Comparison of ENCODE assay signal across 19 cellular contexts in genomic region chr1:8925960-8926359, GRCh38. TPM values are rescaled to one million over a fixed set of nuclear protein-coding genes. Genes with fewer than 3 reads are reported as not detected.
DNase-seq lines count a peak whose midpoint lies in the region; ATAC-seq, FAIRE-seq and TF ChIP-seq lines count a peak whose summit lies in the region.
"Had no signal": no experiment of that assay in that cellular context is flagged by ENCODE, and none has a peak within 500 bp of the region (broad histone marks: within the 10 kb centered on the region; RNA-seq: fewer than 3 reads in every experiment).

No MANE protein-coding gene starts in this region.

- TF ChIP-seq EP300 in stomach (IDR thresholded peaks at IDR 0.05), result no peak

- no peak overlapping the region for H3K4me3 ChIP-seq in bronchial epithelial cell (ENCODE audit: low read depth, low read length)
- H3K4me3 ChIP-seq in stomach, result no peak overlapping the region
- H3K4me3 ChIP-seq: BLaER1 treated with 17β-estradiol and CSF1 and Interleukin-3, amounts not matched to agents 10 nM and 100 nM; GM12878; GM23248 had no signal

- peaks cover 20% of the 10 kb centered on the region for H3K4me1 Mint-ChIP-seq in activated T-cell treated with anti-CD3 and anti-CD28 coated beads, Interleukin-2, amount 50 U/mL, for 4 hours (ENCODE audit: low read depth)
- peaks cover 12% of the 10 kb centered on the region for H3K4me1 Mint-ChIP-seq in activated T-helper 17 cell treated with anti-CD3 and anti-CD28 coated beads, Interleukin-2, amount 50 U/mL, for 72 hours

- DNase-seq in activated T-cell treated with anti-CD3 and anti-CD28 coated beads, Interleukin-2, amount 50 U/mL, for 4 hours, result no peak
- DNase-seq in activated T-cell treated with anti-CD3 and anti-CD28 coated beads, Interleukin-2, amount 50 U/mL, for 48 hours, result no peak
- no peak for DNase-seq in bronchial epithelial cell (ENCODE audit: low read depth)
- no peak for DNase-seq in stimulated activated naive CD8-positive, alpha-beta T cell treated with anti-CD3 and anti-CD28 coated beads, Interleukin-15, Interleukin-2, amounts not matched to agents 100 U/mL and 50 U/mL, for 24 hours
- DNase-seq in stomach, result no peak
- no peak for DNase-seq in NCI-H2171 (lab: John Stamatoyannopoulos, UW)
- DNase-seq: ACHN, GM23248 had no signal

- H3K9me3 ChIP-seq in KOPT-K1 (ENCODE audit: insufficient read depth, low read length, poor library complexity, severe bottlenecking) (no peaks in the 10 kb centered on the region), stomach (no peaks in the 10 kb centered on the region)

- H3K36me3 ChIP-seq in KOPT-K1 (ENCODE audit: insufficient read depth, low read length) (no peaks in the 10 kb centered on the region), bronchial epithelial cell (ENCODE audit: control insufficient read depth, insufficient read depth, low read length) (no peaks in the 10 kb centered on the region), stomach (no peaks in the 10 kb centered on the region)
- H3K36me3 ChIP-seq: BLaER1 treated with 17β-estradiol and CSF1 and Interleukin-3, amounts not matched to agents 10 nM and 100 nM had no signal

- H3K27me3 ChIP-seq in bronchial epithelial cell (ENCODE audit: control insufficient read depth, insufficient read depth, low read length) (peaks cover 3% of the 10 kb centered on the region), stomach (no peaks in the 10 kb centered on the region)
- H3K27me3 ChIP-seq: BLaER1 treated with 17β-estradiol and CSF1 and Interleukin-3, amounts not matched to agents 10 nM and 100 nM had no signal

- H3K4me3 Mint-ChIP-seq in activated T-cell treated with anti-CD3 and anti-CD28 coated beads, Interleukin-2, amount 50 U/mL, for 4 hours, result no peak overlapping the region
- no peak overlapping the region for H3K4me3 Mint-ChIP-seq in activated T-helper 17 cell treated with anti-CD3 and anti-CD28 coated beads, Interleukin-2, amount 50 U/mL, for 72 hours
- H3K4me3 Mint-ChIP-seq: CD4-positive, CD25-positive, alpha-beta regulatory T cell had no signal

- FAIRE-seq in bronchial epithelial cell (lab: Jason Lieb, UNC), result peak; percentile 79
- FAIRE-seq: GM12878, GM18507, H54 had no signal

- no peaks in the 10 kb centered on the region for H3K4me1 ChIP-seq in stomach

- intact Hi-C loops in stomach (cut with DNase I; ENCODE audit: low total_unique reads), result no loop called here

- TF ChIP-seq CTCF in bronchial epithelial cell (IDR thresholded peaks at IDR 0.05; ENCODE audit: insufficient read depth, low read length, severe bottlenecking) (no peak), stomach (IDR thresholded peaks at IDR 0.05) (no peak)

- 84 to 93% (median 87%) methylated on average over 9 of the region's 9 CpGs for WGBS in stomach, 5 donors

- no peaks in the 10 kb centered on the region for H3K27me3 Mint-ChIP-seq in activated T-cell treated with anti-CD3 and anti-CD28 coated beads, Interleukin-2, amount 50 U/mL, for 4 hours (ENCODE audit: low read depth)
- no peaks in the 10 kb centered on the region for H3K27me3 Mint-ChIP-seq in activated T-helper 17 cell treated with anti-CD3 and anti-CD28 coated beads, Interleukin-2, amount 50 U/mL, for 72 hours

- H3K27ac ChIP-seq in KOPT-K1 (ENCODE audit: low read depth, low read length, poor library complexity, severe bottlenecking), result peak overlapping the region; percentile 77
- no peak overlapping the region for H3K27ac ChIP-seq in stomach
- H3K27ac ChIP-seq: GM23248, HL-60 had no signal

- no peaks in the 10 kb centered on the region for H3K36me3 Mint-ChIP-seq in activated T-cell treated with anti-CD3 and anti-CD28 coated beads, Interleukin-2, amount 50 U/mL, for 4 hours (ENCODE audit: insufficient read depth)
- H3K36me3 Mint-ChIP-seq in activated T-helper 17 cell treated with anti-CD3 and anti-CD28 coated beads, Interleukin-2, amount 50 U/mL, for 72 hours (ENCODE audit: low read depth), result no peaks in the 10 kb centered on the region
- H3K36me3 Mint-ChIP-seq: CD4-positive, CD25-positive, alpha-beta regulatory T cell had no signal

- no peak overlapping the region for H3K27ac Mint-ChIP-seq in activated T-helper 17 cell treated with anti-CD3 and anti-CD28 coated beads, Interleukin-2, amount 50 U/mL, for 72 hours
- H3K27ac Mint-ChIP-seq: CD4-positive, CD25-positive, alpha-beta regulatory T cell had no signal

- H3K9me3 Mint-ChIP-seq in activated T-cell treated with anti-CD3 and anti-CD28 coated beads, Interleukin-2, amount 50 U/mL, for 4 hours, result no peaks in the 10 kb centered on the region
- H3K9me3 Mint-ChIP-seq in activated T-helper 17 cell treated with anti-CD3 and anti-CD28 coated beads, Interleukin-2, amount 50 U/mL, for 72 hours, result peaks cover 4% of the 10 kb centered on the region

- TF ChIP-seq POLR2A in stomach (IDR thresholded peaks at IDR 0.05), result no peak

- peak; percentile 27 to 38 for ATAC-seq in activated T-cell treated with anti-CD3 and anti-CD28 coated beads, Interleukin-2, amount 50 U/mL, for 4 hours
- ATAC-seq in stimulated activated naive CD8-positive, alpha-beta T cell treated with anti-CD3 and anti-CD28 coated beads, Interleukin-15, Interleukin-2, amounts not matched to agents 100 U/mL and 50 U/mL, for 24 hours, result peak; percentile 77
- ATAC-seq in activated T-helper 17 cell treated with anti-CD3 and anti-CD28 coated beads, Interleukin-2, amount 50 U/mL, for 72 hours (replicated peaks), result no peak
- ATAC-seq: GM12878, HCT116 had no signal

RNA-seq across cellular contexts. Expression of gene CA6, which starts 19.7 kb away (rescaled TPM):
- under 1 TPM in 2 of 3 donors, not detected in 1; 0.14 to 0.25 TPM for total RNA-seq in activated T-cell treated with anti-CD3 and anti-CD28 coated beads, Interleukin-2, amount 50 U/mL, for 4 hours
- not detected in 2 replicates for total RNA-seq in bronchial epithelial cell
- 1 to 10 TPM in 1 of 2 donors, under 1 TPM in 1; 0.78 to 2.2 TPM for total RNA-seq in activated T-helper 17 cell treated with anti-CD3 and anti-CD28 coated beads, Interleukin-2, amount 50 U/mL, for 72 hours
- total RNA-seq in stomach, result not detected
- not detected for polyA plus RNA-seq in stomach
- total RNA-seq: A172; CD4-positive, CD25-positive, alpha-beta regulatory T cell; G401; GM12878; GM23248 had no signal
- polyA plus RNA-seq: GM12878, GM23248 had no signal

RNA-seq across cellular contexts. Expression of gene ENO1, which starts 47.5 kb away (rescaled TPM):
- 1,000 to 10,000 TPM; 3,836 to 4,068 (median 3,869) TPM for total RNA-seq in activated T-cell treated with anti-CD3 and anti-CD28 coated beads, Interleukin-2, amount 50 U/mL, for 4 hours
- total RNA-seq in bronchial epithelial cell (981 and 1,539 TPM in 2 replicates), stomach (100 to 1,000 TPM; 206 to 463 (median 362) TPM)
- 1,000 to 10,000 TPM; 3,460 to 3,623 TPM for total RNA-seq in activated T-helper 17 cell treated with anti-CD3 and anti-CD28 coated beads, Interleukin-2, amount 50 U/mL, for 72 hours
- 100 to 1,000 TPM; 271 to 577 (median 338) TPM for polyA plus RNA-seq in stomach
